In the genomic region with DNA sequence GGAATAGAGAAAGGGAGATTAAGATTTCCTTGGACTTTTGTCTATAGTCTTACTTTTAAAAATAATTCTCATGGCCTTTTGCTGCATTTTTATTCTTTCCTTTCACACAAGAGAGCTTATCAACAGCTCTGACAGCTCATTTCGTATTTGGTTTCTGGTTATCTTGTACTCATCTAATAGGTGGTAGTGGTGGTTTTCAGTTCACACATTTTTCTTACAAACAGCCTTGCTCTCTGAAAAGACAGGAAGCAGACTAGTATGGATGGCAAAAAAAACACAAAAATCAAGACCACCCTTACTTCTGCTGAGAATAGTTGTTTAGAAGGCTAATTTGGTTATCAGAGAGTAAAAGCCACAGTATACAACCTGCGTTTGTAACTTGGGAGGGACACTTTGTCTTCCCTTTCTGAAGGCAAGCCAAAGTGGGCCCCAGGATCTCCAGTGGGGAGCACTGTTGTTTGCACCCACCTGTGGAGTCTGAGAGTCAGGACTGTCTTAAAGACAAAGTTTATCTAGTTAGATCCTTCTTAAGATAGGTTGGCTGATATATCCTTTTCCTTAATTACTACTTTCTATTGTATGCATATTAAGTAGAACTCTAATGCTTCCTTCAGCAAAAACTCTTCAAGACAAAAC, we compare ENCODE assay signal across 10 cellular contexts.
DNase-seq lines count a peak whose midpoint lies in the region; ATAC-seq and TF ChIP-seq lines count a peak whose summit lies in the region.
"Had no signal": no experiment of that assay in that cellular context is flagged by ENCODE, and none has a peak within 500 bp of the region (broad histone marks: within the 10 kb centered on the region; RNA-seq: fewer than 3 reads in every experiment).

No MANE protein-coding gene starts in this region.

- H3K4me1 Mint-ChIP-seq in activated T-cell treated with anti-CD3 and anti-CD28 coated beads, Interleukin-2, amount 50 U/mL, for 24 hours (ENCODE audit: low read depth) = peaks cover 91% of the 10 kb centered on the region
- peaks cover 86% of the 10 kb centered on the region for H3K4me1 Mint-ChIP-seq in activated T-helper 1 cell treated with anti-CD3 and anti-CD28 coated beads, Interleukin-12 subunit alpha, Interleukin-12 subunit beta, Interleukin-2, Interleukin-4 antibody, amounts not matched to agents 30 ng/mL and 10 ng/mL and 1 ng/mL, durations not matched to agents 14 hours and 24 hours and 36 hours (ENCODE audit: low read depth)
- peaks cover 94% of the 10 kb centered on the region for H3K4me1 Mint-ChIP-seq in stimulated activated naive CD8-positive, alpha-beta T cell treated with anti-CD3 and anti-CD28 coated beads, Interleukin-15, Interleukin-2, amounts not matched to agents 100 ng/mL and 50 ng/mL, for 24 hours (ENCODE audit: low read depth)

- H3K36me3 ChIP-seq in WERI-Rb-1 (no peaks in the 10 kb centered on the region), PC-3 (ENCODE audit: low read depth, low read length) (no peaks in the 10 kb centered on the region)

- H3K9me3 Mint-ChIP-seq in activated T-cell treated with anti-CD3 and anti-CD28 coated beads, Interleukin-2, amount 50 U/mL, for 24 hours = no peaks in the 10 kb centered on the region
- no peaks in the 10 kb centered on the region for H3K9me3 Mint-ChIP-seq in activated T-helper 1 cell treated with anti-CD3 and anti-CD28 coated beads, Interleukin-12 subunit alpha, Interleukin-12 subunit beta, Interleukin-2, Interleukin-4 antibody, amounts not matched to agents 30 ng/mL and 10 ng/mL and 1 ng/mL, durations not matched to agents 14 hours and 24 hours and 36 hours
- H3K9me3 Mint-ChIP-seq in stimulated activated naive CD8-positive, alpha-beta T cell treated with anti-CD3 and anti-CD28 coated beads, Interleukin-15, Interleukin-2, amounts not matched to agents 100 ng/mL and 50 ng/mL, for 24 hours = no peaks in the 10 kb centered on the region

- peaks cover 44% of the 10 kb centered on the region for H3K36me3 Mint-ChIP-seq in activated T-cell treated with anti-CD3 and anti-CD28 coated beads, Interleukin-2, amount 50 U/mL, for 24 hours (ENCODE audit: low read depth)
- peaks cover 22% of the 10 kb centered on the region for H3K36me3 Mint-ChIP-seq in activated T-helper 1 cell treated with anti-CD3 and anti-CD28 coated beads, Interleukin-12 subunit alpha, Interleukin-12 subunit beta, Interleukin-2, Interleukin-4 antibody, amounts not matched to agents 30 ng/mL and 10 ng/mL and 1 ng/mL, durations not matched to agents 14 hours and 24 hours and 36 hours (ENCODE audit: low read depth)
- peaks cover 11% of the 10 kb centered on the region for H3K36me3 Mint-ChIP-seq in stimulated activated naive CD8-positive, alpha-beta T cell treated with anti-CD3 and anti-CD28 coated beads, Interleukin-15, Interleukin-2, amounts not matched to agents 100 ng/mL and 50 ng/mL, for 24 hours (ENCODE audit: low read depth)

- intact Hi-C loops in activated T-helper 1 cell treated with anti-CD3 and anti-CD28 coated beads, Interleukin-12 subunit alpha, Interleukin-12 subunit beta, Interleukin-2, Interleukin-4 antibody, amounts not matched to agents 30 ng/mL and 10 ng/mL and 1 ng/mL, durations not matched to agents 14 hours and 24 hours and 36 hours (cut with micrococcal nuclease) = loop anchor here (5.0 kb wide), 1 partner anchor 36 kb away; no protein-coding TSS in a partner anchor
- intact Hi-C loops in lower leg skin (cut with DNase I; ENCODE audit: low total_unique reads) (no loop called here), PC-3 (cut with micrococcal nuclease) (no loop called here)

- H3F3A ChIP-seq in PC-3 (ENCODE audit: low read length, unreplicated experiment) = no peaks in the 10 kb centered on the region

- H3K27ac Mint-ChIP-seq in activated T-cell treated with anti-CD3 and anti-CD28 coated beads, Interleukin-2, amount 50 U/mL, for 24 hours = peak overlapping the region; percentile 99
- H3K27ac Mint-ChIP-seq in activated T-helper 1 cell treated with anti-CD3 and anti-CD28 coated beads, Interleukin-12 subunit alpha, Interleukin-12 subunit beta, Interleukin-2, Interleukin-4 antibody, amounts not matched to agents 30 ng/mL and 10 ng/mL and 1 ng/mL, durations not matched to agents 14 hours and 24 hours and 36 hours = peak overlapping the region; percentile 96
- peak overlapping the region; percentile 99 for H3K27ac Mint-ChIP-seq in stimulated activated naive CD8-positive, alpha-beta T cell treated with anti-CD3 and anti-CD28 coated beads, Interleukin-15, Interleukin-2, amounts not matched to agents 100 ng/mL and 50 ng/mL, for 24 hours
- H3K27ac Mint-ChIP-seq: brain had no signal

- TF ChIP-seq CTCF in lower leg skin (IDR thresholded peaks at IDR 0.05) (no peak), WERI-Rb-1 (IDR thresholded peaks at IDR 0.05; ENCODE audit: low read depth, low read length) (no peak), PC-3 (conservative IDR thresholded peaks at IDR 0.05; ENCODE audit: low read depth, low read length) (no peak)

- CTCF ChIA-PET in PC-3 (lab: Charles Lee) = no interaction called here

- H3K27me3 Mint-ChIP-seq in activated T-cell treated with anti-CD3 and anti-CD28 coated beads, Interleukin-2, amount 50 U/mL, for 24 hours = no peaks in the 10 kb centered on the region
- no peaks in the 10 kb centered on the region for H3K27me3 Mint-ChIP-seq in activated T-helper 1 cell treated with anti-CD3 and anti-CD28 coated beads, Interleukin-12 subunit alpha, Interleukin-12 subunit beta, Interleukin-2, Interleukin-4 antibody, amounts not matched to agents 30 ng/mL and 10 ng/mL and 1 ng/mL, durations not matched to agents 14 hours and 24 hours and 36 hours (ENCODE audit: insufficient read depth)
- H3K27me3 Mint-ChIP-seq in stimulated activated naive CD8-positive, alpha-beta T cell treated with anti-CD3 and anti-CD28 coated beads, Interleukin-15, Interleukin-2, amounts not matched to agents 100 ng/mL and 50 ng/mL, for 24 hours = no peaks in the 10 kb centered on the region

- no TSS peak for BruUV-seq in PC-3 (replicated peaks; lab: Mats Ljungman, UMichigan)

- H3K9me3 ChIP-seq in WERI-Rb-1 (ENCODE audit: severe bottlenecking) = no peaks in the 10 kb centered on the region
- no peaks in the 10 kb centered on the region for H3K9me3 ChIP-seq in PC-3 (ENCODE audit: low read length)

- H3K4me3 ChIP-seq in lower leg skin (ENCODE audit: low read depth, poor library complexity, severe bottlenecking) (no peak overlapping the region), WERI-Rb-1 (ENCODE audit: low read depth, low read length) (no peak overlapping the region), PC-3 (ENCODE audit: low read length) (no peak overlapping the region)

- H3K27ac ChIP-seq in WERI-Rb-1 (no peak overlapping the region), PC-3 (ENCODE audit: low read length) (no peak overlapping the region)

- H3K4me3 Mint-ChIP-seq in activated T-cell treated with anti-CD3 and anti-CD28 coated beads, Interleukin-2, amount 50 U/mL, for 24 hours = peak overlapping the region; percentile 73
- H3K4me3 Mint-ChIP-seq in activated T-helper 1 cell treated with anti-CD3 and anti-CD28 coated beads, Interleukin-12 subunit alpha, Interleukin-12 subunit beta, Interleukin-2, Interleukin-4 antibody, amounts not matched to agents 30 ng/mL and 10 ng/mL and 1 ng/mL, durations not matched to agents 14 hours and 24 hours and 36 hours = peak overlapping the region; percentile 75
- peak overlapping the region; percentile 77 for H3K4me3 Mint-ChIP-seq in stimulated activated naive CD8-positive, alpha-beta T cell treated with anti-CD3 and anti-CD28 coated beads, Interleukin-15, Interleukin-2, amounts not matched to agents 100 ng/mL and 50 ng/mL, for 24 hours
- H3K4me3 Mint-ChIP-seq: brain had no signal

- no peak overlapping the region for H2AFZ ChIP-seq in PC-3 (ENCODE audit: low read length)

- POLR2A ChIA-PET in PC-3 (lab: Charles Lee; ENCODE audit: unreplicated experiment) = interaction anchor here (0.7 kb wide), 1 partner anchor 286 kb away, joined by 7 read pairs; no protein-coding TSS in a partner anchor

- no peaks in the 10 kb centered on the region for H3K27me3 ChIP-seq in WERI-Rb-1 (ENCODE audit: insufficient read depth, low read depth, severe bottlenecking)
- no peaks in the 10 kb centered on the region for H3K27me3 ChIP-seq in PC-3 (ENCODE audit: low read length)

- no peak for DNase-seq in activated T-cell treated with anti-CD3 and anti-CD28 coated beads, Interleukin-2, amount 50 U/mL, for 24 hours
- no peak for DNase-seq in activated T-cell treated with anti-CD3 and anti-CD28 coated beads, Interleukin-2, amount 50 U/mL, for 1 hour
- DNase-seq in activated T-helper 1 cell treated with anti-CD3 and anti-CD28 coated beads, Interleukin-12 subunit alpha, Interleukin-12 subunit beta, Interleukin-2, Interleukin-4 antibody, amounts not matched to agents 30 ng/mL and 10 ng/mL and 1 ng/mL, durations not matched to agents 14 hours and 24 hours and 36 hours (ENCODE audit: low spot score) = no peak
- no peak for DNase-seq in lower leg skin (ENCODE audit: low spot score in 2 of 2)
- DNase-seq in WERI-Rb-1 = no peak
- DNase-seq in PC-3 = no peak
- DNase-seq: retina had no signal

- WGBS in lower leg skin, 2 donors = 83% methylated on average over 2 of the region's 2 CpGs

- ATAC-seq in HG02938 (IDR thresholded peaks at IDR 0.05; ENCODE audit: unreplicated experiment) = peak; percentile 72
- ATAC-seq in PC-3 = no peak

- no peak overlapping the region for H3K4me2 ChIP-seq in PC-3 (ENCODE audit: low read length)

- H3K9me2 ChIP-seq in PC-3 (replicated peaks; ENCODE audit: low read length) = no peaks in the 10 kb centered on the region

- H3K9ac ChIP-seq in PC-3 (ENCODE audit: low read length) = no peak overlapping the region

- peaks cover 33% of the 10 kb centered on the region; the same call in 1 of the 2 replicates for H3K79me2 ChIP-seq in PC-3 (ENCODE audit: low read length)

- TF ChIP-seq POLR2A in lower leg skin (IDR thresholded peaks at IDR 0.05) = no peak

- no peaks in the 10 kb centered on the region for H3K4me1 ChIP-seq in PC-3 (ENCODE audit: insufficient read depth, low read length)

- H4K20me1 ChIP-seq in PC-3 (ENCODE audit: low read length) = no peaks in the 10 kb centered on the region
